In the genomic region with DNA sequence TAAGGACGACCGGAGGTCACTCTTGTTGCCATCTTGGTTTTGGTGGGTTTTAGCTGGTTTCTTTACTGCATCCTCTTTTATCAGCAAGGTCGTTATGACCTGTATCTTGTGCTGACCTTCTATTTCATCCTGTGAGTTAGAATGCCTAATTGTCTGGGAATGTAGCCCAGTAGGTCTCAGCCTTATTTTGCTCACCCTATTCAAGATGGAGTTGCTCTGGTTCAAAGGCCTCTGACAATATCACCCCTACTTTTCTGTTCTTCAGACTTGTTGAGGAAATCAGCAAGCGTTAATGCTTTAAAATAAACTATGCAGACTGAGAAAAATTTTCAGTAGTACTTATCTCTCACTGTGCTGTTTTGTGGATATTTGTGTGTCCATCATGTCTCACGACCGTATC, we compare ENCODE assay signal across 28 cellular contexts.
"Had no signal": no experiment of that assay in that cellular context is flagged by ENCODE, and none has a peak within 500 bp of the region (broad histone marks: within the 10 kb centered on the region; RNA-seq: fewer than 3 reads in every experiment).

No MANE protein-coding gene starts in this region.

- H3K36me3 ChIP-seq: stomach, suprapubic skin, thoracic aorta, thyroid gland, tibial artery, tibial nerve, transverse colon, upper lobe of left lung, upper lobe of right lung, uterus, vagina had no signal

- H3K9me3 Mint-ChIP-seq: type B pancreatic cell had no signal

- FAIRE-seq: urothelium cell line had no signal

- H3K4me3 Mint-ChIP-seq: stimulated activated effector memory CD8-positive, alpha-beta T cell treated with anti-CD3 and anti-CD28 coated beads, Interleukin-12 subunit alpha, Interleukin-12 subunit beta, amount 100 ng/mL, for 72 hours; stimulated activated memory B cell treated with anti-CD40 and anti-IgM and Interleukin-4, amounts not matched to agents 10 μg/mL and 1 μg/mL and 100 μg/mL, for 72 hours; stimulated activated naive B cell treated with anti-CD40 and anti-IgM and Interleukin-4, amounts not matched to agents 10 μg/mL and 1 μg/mL and 100 μg/mL, for 72 hours; stimulated activated naive CD8-positive, alpha-beta T cell treated with anti-CD3 and anti-CD28 coated beads, Interleukin-15, Interleukin-2, amounts not matched to agents 100 ng/mL and 50 ng/mL, for 24 hours; type B pancreatic cell had no signal

- H3K27me3 Mint-ChIP-seq: stimulated activated naive B cell treated with anti-CD40 and anti-IgM and Interleukin-4, amounts not matched to agents 10 μg/mL and 1 μg/mL and 100 μg/mL, for 72 hours had no signal

- H3K4me1 ChIP-seq: stomach, suprapubic skin, testis, thyroid gland, tibial artery, tibial nerve, transverse colon, upper lobe of left lung, upper lobe of right lung, uterus, vagina had no signal

- ATAC-seq: stimulated activated effector memory CD8-positive, alpha-beta T cell treated with anti-CD3 and anti-CD28 coated beads, Interleukin-12 subunit alpha, Interleukin-12 subunit beta, amount 100 ng/mL, for 72 hours; stimulated activated memory B cell treated with anti-CD40 and anti-IgM and Interleukin-4, amounts not matched to agents 10 μg/mL and 1 μg/mL and 100 μg/mL, for 72 hours; stimulated activated naive B cell treated with anti-CD40 and anti-IgM and Interleukin-4, amounts not matched to agents 10 μg/mL and 1 μg/mL and 100 μg/mL, for 72 hours; stimulated activated naive CD8-positive, alpha-beta T cell treated with anti-CD3 and anti-CD28 coated beads, Interleukin-15, Interleukin-2, amounts not matched to agents 100 U/mL and 50 U/mL, for 24 hours; upper lobe of right lung had no signal

- H3K27ac ChIP-seq: stomach, suprapubic skin, testis, thoracic aorta, thyroid gland, tibial artery, tibial nerve, transverse colon, upper lobe of left lung, upper lobe of right lung, uterus, vagina had no signal

- DNase-seq: stimulated activated CD4-positive, alpha-beta T cell treated with anti-CD3 and anti-CD28 coated beads, Interleukin-2, amount 100 ng/mL, for 48 hours; stimulated activated CD4-positive, alpha-beta T cell treated with anti-CD3 and anti-CD28 coated beads, Interleukin-4, amount 100 ng/mL, for 1 hour; stimulated activated CD4-positive, alpha-beta T cell treated with anti-CD3 and anti-CD28 coated beads, Interleukin-4, amount 100 ng/mL, for 24 hours; stimulated activated CD4-positive, alpha-beta T cell treated with anti-CD3 and anti-CD28 coated beads, Interleukin-4, amount 100 ng/mL, for 4 hours; stimulated activated CD8-positive, alpha-beta memory T cell treated with anti-CD3 and anti-CD28 coated beads, Interleukin-4, amount 100 ng/mL, for 48 hours; stimulated activated naive B cell treated with anti-CD40 and anti-IgM and Interleukin-4, amounts not matched to agents 10 μg/mL and 1 μg/mL and 100 μg/mL, for 72 hours; stimulated activated naive CD4-positive, alpha-beta T cell; stimulated activated naive CD4-positive, alpha-beta T cell treated with Interleukin-2 at 50 U/mL for 16 hours; stimulated activated naive CD8-positive, alpha-beta T cell treated with anti-CD3 and anti-CD28 coated beads, Interleukin-15, Interleukin-2, amounts not matched to agents 100 U/mL and 50 U/mL, for 24 hours; stomach; substantia nigra; testis; thyroid gland; tibial artery; transverse colon; trophoblast cell; upper lobe of left lung; upper lobe of right lung; uterus had no signal

- H3K4me1 Mint-ChIP-seq: stimulated activated effector memory CD8-positive, alpha-beta T cell treated with anti-CD3 and anti-CD28 coated beads, Interleukin-12 subunit alpha, Interleukin-12 subunit beta, amount 100 ng/mL, for 72 hours had no signal

- H3K27me3 ChIP-seq: stomach, suprapubic skin, testis, thyroid gland, tibial artery, tibial nerve, transverse colon, upper lobe of left lung, upper lobe of right lung, uterus, vagina had no signal

- H3K27ac Mint-ChIP-seq: stimulated activated effector memory CD8-positive, alpha-beta T cell treated with anti-CD3 and anti-CD28 coated beads, Interleukin-12 subunit alpha, Interleukin-12 subunit beta, amount 100 ng/mL, for 72 hours; stimulated activated memory B cell treated with anti-CD40 and anti-IgM and Interleukin-4, amounts not matched to agents 10 μg/mL and 1 μg/mL and 100 μg/mL, for 72 hours; stimulated activated naive B cell treated with anti-CD40 and anti-IgM and Interleukin-4, amounts not matched to agents 10 μg/mL and 1 μg/mL and 100 μg/mL, for 72 hours; stimulated activated naive CD8-positive, alpha-beta T cell treated with anti-CD3 and anti-CD28 coated beads, Interleukin-15, Interleukin-2, amounts not matched to agents 100 ng/mL and 50 ng/mL, for 24 hours; type B pancreatic cell had no signal

- H3K9me3 ChIP-seq: stomach, suprapubic skin, testis, thoracic aorta, thyroid gland, tibial artery, tibial nerve, transverse colon, upper lobe of left lung, upper lobe of right lung, uterus, vagina had no signal

- H3K4me3 ChIP-seq: stomach, suprapubic skin, testis, thoracic aorta, thyroid gland, tibial artery, tibial nerve, transverse colon, upper lobe of left lung, upper lobe of right lung, uterus, vagina had no signal
